Comparison of ENCODE assay signal across 19 cellular contexts in the genomic region with DNA sequence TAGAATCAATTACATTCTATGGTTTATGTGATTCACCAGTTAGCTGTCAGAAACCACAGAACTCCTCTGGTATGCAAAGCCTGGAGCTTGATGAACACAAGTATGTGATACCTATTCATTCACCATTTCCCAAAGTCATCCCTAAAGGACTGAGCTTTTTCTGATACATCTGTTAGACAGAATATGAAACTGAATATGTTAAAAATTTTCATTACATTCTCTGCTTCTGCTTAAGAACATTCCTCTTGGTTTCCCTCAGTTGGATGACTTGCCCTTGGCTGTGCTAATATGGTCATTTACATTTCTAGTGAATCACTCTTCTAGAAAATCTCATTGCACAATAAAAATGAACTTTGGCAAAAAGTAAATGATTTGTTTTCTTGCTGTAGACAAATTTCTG. TPM values are rescaled to one million over a fixed set of nuclear protein-coding genes. Genes with fewer than 3 reads are reported as not detected.
DNase-seq lines count a peak whose midpoint lies in the region; ATAC-seq and TF ChIP-seq lines count a peak whose summit lies in the region.
"Had no signal": no experiment of that assay in that cellular context is flagged by ENCODE, and none has a peak within 500 bp of the region (broad histone marks: within the 10 kb centered on the region; RNA-seq: fewer than 3 reads in every experiment).

No MANE protein-coding gene starts in this region.

- in situ Hi-C loops in SK-MEL-5 (cut with HindIII; ENCODE audit: low pct_unique_long_range_greater_than_20kb, low sequenced_read_pairs), result no loop called here

- POLR2A ChIA-PET in activated CD4-positive, alpha-beta T cell treated with anti-CD3 and anti-CD28 coated beads, Interleukin-2, amount 10 ng/mL, durations not matched to agents 7 days and 5 days (lab: Charles Lee), result no interaction called here

- no peak for ATAC-seq in HG03280 (IDR thresholded peaks at IDR 0.05; ENCODE audit: unreplicated experiment)
- ATAC-seq: left colon; naive thymus-derived CD8-positive, alpha-beta T cell; right cardiac atrium had no signal

- H3K4me3 ChIP-seq in fibroblast of mammary gland (ENCODE audit: control insufficient read depth, low read depth, low read length) (no peak overlapping the region), skeletal muscle cell (ENCODE audit: low read depth, low read length) (no peak overlapping the region)

- H3K27ac Mint-ChIP-seq in activated CD4-positive, alpha-beta T cell treated with anti-CD3 and anti-CD28 coated beads, Interleukin-2, amount 10 ng/mL, durations not matched to agents 7 days and 5 days, result no peak overlapping the region
- H3K27ac Mint-ChIP-seq: naive thymus-derived CD8-positive, alpha-beta T cell; T-helper 1 cell treated with Interleukin-12 subunit alpha and Interleukin-12 subunit beta and Interleukin-4 antibody, amounts not matched to agents 30 μg/mL and 1 μg/mL, for 36 hours had no signal

- H3K4me3 Mint-ChIP-seq in activated CD4-positive, alpha-beta T cell treated with anti-CD3 and anti-CD28 coated beads, Interleukin-2, amount 10 ng/mL, durations not matched to agents 7 days and 5 days, result no peak overlapping the region
- H3K4me3 Mint-ChIP-seq: naive thymus-derived CD8-positive, alpha-beta T cell; T-helper 1 cell treated with Interleukin-12 subunit alpha and Interleukin-12 subunit beta and Interleukin-4 antibody, amounts not matched to agents 30 μg/mL and 1 μg/mL, for 36 hours had no signal

- CTCF ChIA-PET in activated CD4-positive, alpha-beta T cell treated with anti-CD3 and anti-CD28 coated beads, Interleukin-2, amount 10 ng/mL, durations not matched to agents 7 days and 5 days (lab: Charles Lee), result no interaction called here

- peaks cover 1% of the 10 kb centered on the region for H3K36me3 Mint-ChIP-seq in activated CD4-positive, alpha-beta T cell treated with anti-CD3 and anti-CD28 coated beads, Interleukin-2, amount 10 ng/mL, durations not matched to agents 7 days and 5 days (ENCODE audit: low read depth)
- H3K36me3 Mint-ChIP-seq: naive thymus-derived CD8-positive, alpha-beta T cell had no signal

- no peak for TF ChIP-seq CTCF in fibroblast of mammary gland (conservative IDR thresholded peaks at IDR 0.05; ENCODE audit: control insufficient read depth, insufficient read depth, low read depth, low read length)

- H3K27me3 Mint-ChIP-seq in activated CD4-positive, alpha-beta T cell treated with anti-CD3 and anti-CD28 coated beads, Interleukin-2, amount 10 ng/mL, durations not matched to agents 7 days and 5 days, result peaks cover 2% of the 10 kb centered on the region

- DNase-seq in GM03348 (ENCODE audit: low spot score), result peak; percentile 64
- peak; percentile 51 for DNase-seq in SK-MEL-5 (ENCODE audit: low read depth, low spot score)
- peak; percentile 81 for DNase-seq in fibroblast of mammary gland (ENCODE audit: low read depth)
- DNase-seq in skeletal muscle cell (ENCODE audit: low read depth), result peak; percentile 57
- no peak for DNase-seq in activated CD4-positive, alpha-beta T cell treated with anti-CD3 and anti-CD28 coated beads, Interleukin-2, amount 10 ng/mL, durations not matched to agents 7 days and 5 days
- DNase-seq in cardiac septum (ENCODE audit: low spot score), result no peak
- DNase-seq in ecto neural progenitor cell (ENCODE audit: low spot score), result no peak
- DNase-seq: activated CD4-positive, alpha-beta T cell treated with anti-CD3 and anti-CD28 coated beads for 4 hours; activated T-cell treated with anti-CD3 and anti-CD28 coated beads, Interleukin-2, amount 50 U/mL, for 48 hours; amniotic stem cell; COR-L47; head of caudate nucleus; left colon; naive thymus-derived CD8-positive, alpha-beta T cell; NCI-H1417; NCI-H446 treated with DMSO at 0.1 percent for 48 hours; right cardiac atrium had no signal

- intact Hi-C loops in cardiac septum (cut with DNase I), result no loop called here

- H3K9me3 Mint-ChIP-seq in activated CD4-positive, alpha-beta T cell treated with anti-CD3 and anti-CD28 coated beads, Interleukin-2, amount 10 ng/mL, durations not matched to agents 7 days and 5 days, result no peaks in the 10 kb centered on the region
- H3K9me3 Mint-ChIP-seq: naive thymus-derived CD8-positive, alpha-beta T cell; T-helper 1 cell treated with Interleukin-12 subunit alpha and Interleukin-12 subunit beta and Interleukin-4 antibody, amounts not matched to agents 30 μg/mL and 1 μg/mL, for 36 hours had no signal

- peaks cover 9% of the 10 kb centered on the region for H3K4me1 Mint-ChIP-seq in activated CD4-positive, alpha-beta T cell treated with anti-CD3 and anti-CD28 coated beads, Interleukin-2, amount 10 ng/mL, durations not matched to agents 7 days and 5 days

RNA-seq across cellular contexts. Expression of a gene that starts 10.8 kb away (rescaled TPM):
- 0.16 TPM in 1 of 2 replicates, not detected in the other for total RNA-seq in SK-MEL-5 (2014; rRNA removed; shearing (Covaris generic))
- polyA plus RNA-seq in SK-MEL-5 (2015; cell fraction: cytosol; rRNA removed), result not detected in 2 replicates
- 3.9 TPM in 1 of 2 replicates, not detected in the other for polyA plus RNA-seq in SK-MEL-5 (2015; cell fraction: nucleus; rRNA removed)
- total RNA-seq in activated CD4-positive, alpha-beta T cell treated with anti-CD3 and anti-CD28 coated beads, Interleukin-2, amount 10 ng/mL, durations not matched to agents 7 days and 5 days, result not detected
- total RNA-seq in cardiac septum, result not detected
- total RNA-seq: left colon; naive thymus-derived CD8-positive, alpha-beta T cell had no signal
- polyA plus RNA-seq: naive thymus-derived CD8-positive, alpha-beta T cell; right cardiac atrium had no signal

Comparison
In these comparisons a context has a peak if more than half of its experiments do, and no peak if none do; other contexts are left out.
1. DNase-seq: peak in GM03348 (single experiment), SK-MEL-5 (single experiment), fibroblast of mammary gland (single experiment) and skeletal muscle cell (single experiment); none in activated CD4-positive, alpha-beta T cell treated with anti-CD3 and anti-CD28 coated beads, Interleukin-2, amount 10 ng/mL, durations not matched to agents 7 days and 5 days (single experiment), cardiac septum (single experiment) and ecto neural progenitor cell (single experiment).